Comparison of ENCODE assay signal across 23 cellular contexts in the genomic region with DNA sequence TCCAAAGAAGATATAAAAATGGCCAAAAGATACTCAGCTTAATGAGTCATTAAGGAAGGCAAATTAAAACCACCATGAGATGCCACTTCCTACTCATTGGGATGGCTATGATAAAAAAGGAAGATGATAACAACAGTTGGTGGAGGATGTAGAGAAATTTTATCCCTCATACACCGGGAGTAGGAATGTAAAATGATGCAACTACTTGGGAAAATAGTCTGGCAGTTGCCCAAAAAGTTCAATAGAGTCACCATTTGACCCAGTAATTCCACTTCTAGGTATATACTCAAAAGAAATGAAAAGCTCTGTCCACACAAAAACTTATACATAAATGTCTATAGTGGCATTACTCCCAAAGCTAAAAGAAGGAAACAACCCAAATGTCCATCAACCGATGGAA. TPM values are rescaled to one million over a fixed set of nuclear protein-coding genes. Genes with fewer than 3 reads are reported as not detected.
"Had no signal": no experiment of that assay in that cellular context is flagged by ENCODE, and none has a peak within 500 bp of the region (broad histone marks: within the 10 kb centered on the region; RNA-seq: fewer than 3 reads in every experiment).

No MANE protein-coding gene starts in this region.

- ATAC-seq: activated CD4-positive, alpha-beta T cell treated with anti-CD3 and anti-CD28 coated beads for 36 hours; activated naive CD4-positive, alpha-beta T cell treated with anti-CD3 and anti-CD28 coated beads, Interleukin-2, amount 50 U/mL, for 72 hours; activated T-cell treated with anti-CD3 and anti-CD28 coated beads, Interleukin-2, amount 50 U/mL, for 4 hours; effector memory CD8-positive, alpha-beta T cell; heart left ventricle; natural killer cell treated with Interleukin-12 subunit alpha and Interleukin-12 subunit beta and Interleukin-15 and Interleukin-18, amount 100 ng/mL, for 72 hours; stimulated activated naive B cell treated with anti-CD40 and anti-IgM and Interleukin-4, amounts not matched to agents 10 μg/mL and 1 μg/mL and 100 μg/mL, for 72 hours had no signal

- H3K4me3 Mint-ChIP-seq: activated CD4-positive, alpha-beta memory T cell treated with anti-CD3 and anti-CD28 coated beads, Interleukin-2, amount 10 ng/mL, durations not matched to agents 7 days and 5 days; activated CD4-positive, alpha-beta T cell treated with anti-CD3 and anti-CD28 coated beads for 36 hours; activated T-cell treated with anti-CD3 and anti-CD28 coated beads, Interleukin-2, amount 50 U/mL, for 4 hours; brain; dendritic cell treated with granulocyte-macrophage colony-stimulating factor and Interleukin-4, amounts not matched to agents 40 ng/mL and 50 ng/mL, for 4 days; effector memory CD8-positive, alpha-beta T cell; immature natural killer cell; natural killer cell treated with Interleukin-12 subunit alpha and Interleukin-12 subunit beta and Interleukin-15 and Interleukin-18, amount 100 ng/mL, for 72 hours; stimulated activated naive B cell treated with anti-CD40 and anti-IgM and Interleukin-4, amounts not matched to agents 10 μg/mL and 1 μg/mL and 100 μg/mL, for 72 hours had no signal

- H3K4me1 Mint-ChIP-seq: activated CD4-positive, alpha-beta memory T cell treated with anti-CD3 and anti-CD28 coated beads, Interleukin-2, amount 10 ng/mL, durations not matched to agents 7 days and 5 days; activated CD4-positive, alpha-beta T cell treated with anti-CD3 and anti-CD28 coated beads for 36 hours; brain; immature natural killer cell; stimulated activated naive B cell treated with anti-CD40 and anti-IgM and Interleukin-4, amounts not matched to agents 10 μg/mL and 1 μg/mL and 100 μg/mL, for 72 hours had no signal

- H3K27me3 ChIP-seq: heart left ventricle, right atrium auricular region, thyroid gland had no signal

- DNase-seq: activated CD4-positive, alpha-beta memory T cell treated with anti-CD3 and anti-CD28 coated beads, Interleukin-2, amount 10 ng/mL, durations not matched to agents 7 days and 5 days; activated CD4-positive, alpha-beta T cell treated with anti-CD3 and anti-CD28 coated beads for 36 hours; activated gamma-delta T cell; activated T-cell treated with anti-CD3 and anti-CD28 coated beads, Interleukin-2, amount 50 U/mL, for 4 hours; amniotic stem cell; effector memory CD8-positive, alpha-beta T cell; heart left ventricle; immature natural killer cell; mesenchymal stem cell; stimulated activated CD4-positive, alpha-beta T cell treated with anti-CD3 and anti-CD28 coated beads, Interleukin-15, amount 100 ng/mL, for 24 hours; stimulated activated CD4-positive, alpha-beta T cell treated with anti-CD3 and anti-CD28 coated beads, Interleukin-4, amount 100 ng/mL, for 1 hour; stimulated activated naive B cell treated with anti-CD40 and anti-IgM and Interleukin-4, amounts not matched to agents 10 μg/mL and 1 μg/mL and 100 μg/mL, for 72 hours; thyroid gland had no signal

- H3K36me3 Mint-ChIP-seq: activated naive CD4-positive, alpha-beta T cell treated with anti-CD3 and anti-CD28 coated beads, Interleukin-2, amount 50 U/mL, for 72 hours; brain; immature natural killer cell; natural killer cell treated with Interleukin-12 subunit alpha and Interleukin-12 subunit beta and Interleukin-15 and Interleukin-18, amount 100 ng/mL, for 72 hours had no signal

- H3K4me3 ChIP-seq: heart left ventricle, right atrium auricular region, skin epidermis, thyroid gland had no signal

- H3K9me3 Mint-ChIP-seq: activated CD4-positive, alpha-beta memory T cell treated with anti-CD3 and anti-CD28 coated beads, Interleukin-2, amount 10 ng/mL, durations not matched to agents 7 days and 5 days; activated T-cell treated with anti-CD3 and anti-CD28 coated beads, Interleukin-2, amount 50 U/mL, for 4 hours; dendritic cell treated with granulocyte-macrophage colony-stimulating factor and Interleukin-4, amounts not matched to agents 40 ng/mL and 50 ng/mL, for 4 days; natural killer cell treated with Interleukin-12 subunit alpha and Interleukin-12 subunit beta and Interleukin-15 and Interleukin-18, amount 100 ng/mL, for 72 hours had no signal

- H3K27ac Mint-ChIP-seq: activated CD4-positive, alpha-beta memory T cell treated with anti-CD3 and anti-CD28 coated beads, Interleukin-2, amount 10 ng/mL, durations not matched to agents 7 days and 5 days; activated CD4-positive, alpha-beta T cell treated with anti-CD3 and anti-CD28 coated beads for 36 hours; brain; dendritic cell treated with granulocyte-macrophage colony-stimulating factor and Interleukin-4, amounts not matched to agents 40 ng/mL and 50 ng/mL, for 4 days; effector memory CD8-positive, alpha-beta T cell; immature natural killer cell; natural killer cell treated with Interleukin-12 subunit alpha and Interleukin-12 subunit beta and Interleukin-15 and Interleukin-18, amount 100 ng/mL, for 72 hours; stimulated activated naive B cell treated with anti-CD40 and anti-IgM and Interleukin-4, amounts not matched to agents 10 μg/mL and 1 μg/mL and 100 μg/mL, for 72 hours had no signal

- H3K27me3 Mint-ChIP-seq: dendritic cell treated with granulocyte-macrophage colony-stimulating factor and Interleukin-4, amounts not matched to agents 40 ng/mL and 50 ng/mL, for 4 days had no signal

- H3K36me3 ChIP-seq: heart left ventricle, right atrium auricular region, thyroid gland had no signal

- H3K4me1 ChIP-seq: heart left ventricle, right atrium auricular region, thyroid gland had no signal

- H3K9me3 ChIP-seq: heart left ventricle, right atrium auricular region, thyroid gland had no signal

- H3K27ac ChIP-seq: epithelial cell of prostate, heart left ventricle, right atrium auricular region, skin epidermis, thyroid gland had no signal

RNA-seq across cellular contexts. Expression of a gene that starts 10.1 kb away (rescaled TPM):
- total RNA-seq: activated CD4-positive, alpha-beta memory T cell treated with anti-CD3 and anti-CD28 coated beads, Interleukin-2, amount 10 ng/mL, durations not matched to agents 7 days and 5 days; activated CD4-positive, alpha-beta T cell treated with anti-CD3 and anti-CD28 coated beads for 36 hours; activated naive CD4-positive, alpha-beta T cell treated with anti-CD3 and anti-CD28 coated beads, Interleukin-2, amount 50 U/mL, for 72 hours; activated T-cell treated with anti-CD3 and anti-CD28 coated beads, Interleukin-2, amount 50 U/mL, for 4 hours; natural killer cell treated with Interleukin-12 subunit alpha and Interleukin-12 subunit beta and Interleukin-15 and Interleukin-18, amount 100 ng/mL, for 72 hours; T-helper 1 cell treated with Interleukin-12 subunit alpha and Interleukin-12 subunit beta and Interleukin-4 antibody, amounts not matched to agents 30 ng/mL and 1 ng/mL, for 36 hours had no signal

RNA-seq across cellular contexts. Expression of a gene that starts 38.9 kb away (rescaled TPM):
- total RNA-seq: activated CD4-positive, alpha-beta memory T cell treated with anti-CD3 and anti-CD28 coated beads, Interleukin-2, amount 10 ng/mL, durations not matched to agents 7 days and 5 days; activated CD4-positive, alpha-beta T cell treated with anti-CD3 and anti-CD28 coated beads for 36 hours; activated naive CD4-positive, alpha-beta T cell treated with anti-CD3 and anti-CD28 coated beads, Interleukin-2, amount 50 U/mL, for 72 hours; activated T-cell treated with anti-CD3 and anti-CD28 coated beads, Interleukin-2, amount 50 U/mL, for 4 hours; heart left ventricle; liver; natural killer cell treated with Interleukin-12 subunit alpha and Interleukin-12 subunit beta and Interleukin-15 and Interleukin-18, amount 100 ng/mL, for 72 hours; right atrium auricular region; T-helper 1 cell treated with Interleukin-12 subunit alpha and Interleukin-12 subunit beta and Interleukin-4 antibody, amounts not matched to agents 30 ng/mL and 1 ng/mL, for 36 hours; thyroid gland; urinary bladder had no signal
